1 cellular context compared by ENCODE assay signal in genomic region chr18:23934863-23935262, GRCh38.
TF ChIP-seq lines count a peak whose summit lies in the region.

No MANE protein-coding gene starts in this region.

TF ChIP-seq in SK-N-SH, 30 proteins besides CTCF, POLR2A, EP300 and RAD21:
- no peak for TF ChIP-seq GATA2 (CRISPR knock-in tag; IDR thresholded peaks at IDR 0.05)
- TF ChIP-seq POLR2AphosphoS5 (IDR thresholded peaks at IDR 0.05; ENCODE audit: low read depth, low read length) = peak; percentile 40; the same call in 1 of the 2 replicates
- TF ChIP-seq MAX (IDR thresholded peaks at IDR 0.05; ENCODE audit: low read depth) = no peak
